In genomic region chr9:105405514-105406131, GRCh38 we compare ENCODE assay signal across 1 cellular context.
TF ChIP-seq lines count a peak whose summit lies in the region.

No MANE protein-coding gene starts in this region.

TF ChIP-seq in GM12878, 131 proteins besides CTCF, POLR2A, EP300 and RAD21 (continued from another document and continues in another):
- TF ChIP-seq RAD51 (IDR thresholded peaks at IDR 0.05) (peak; percentile 76), YBX1 (IDR thresholded peaks at IDR 0.05) (no peak), BMI1 (IDR thresholded peaks at IDR 0.05; ENCODE audit: borderline replicate concordance) (no peak), ZNF217 (IDR thresholded peaks at IDR 0.05) (peak; percentile 93), ZBED1 (IDR thresholded peaks at IDR 0.05; ENCODE audit: borderline replicate concordance) (peak; percentile 61; the same call in 1 of the 2 replicates), IKZF2 (IDR thresholded peaks at IDR 0.05) (peak; percentile 55 to 66; a peak in 3 of 4 replicates), NRF1 (conservative IDR thresholded peaks at IDR 0.05; ENCODE audit: low read depth, low read length) (no peak), RUNX3 (IDR thresholded peaks at IDR 0.05; ENCODE audit: low read length) (peak; percentile 99), BCL11A (IDR thresholded peaks at IDR 0.05; ENCODE audit: low read depth, low read length) (peak; percentile 48; the same call in 1 of the 2 replicates), MEF2B (IDR thresholded peaks at IDR 0.05; ENCODE audit: partially characterized antibody, poor library complexity, severe bottlenecking) (peak; percentile 88), E2F4 (IDR thresholded peaks at IDR 0.05; ENCODE audit: low read depth, low read length) (no peak), NBN (IDR thresholded peaks at IDR 0.05) (0 out of 2 replicates have a peak, but pooled peaks have one; percentile 61), CBX3 (IDR thresholded peaks at IDR 0.05; ENCODE audit: borderline replicate concordance, low read depth) (no peak), SRF (IDR thresholded peaks at IDR 0.05; ENCODE audit: low read depth in 2 of 2, low read length in 2 of 2) (no peak), MXI1 (IDR thresholded peaks at IDR 0.05; ENCODE audit: low read depth, low read length) (no peak), STAT1 (conservative IDR thresholded peaks at IDR 0.05) (no peak), DPF2 (IDR thresholded peaks at IDR 0.05) (peak; percentile 42; the same call in 1 of the 2 replicates), POU2F2 (IDR thresholded peaks at IDR 0.05; ENCODE audit: borderline replicate concordance, low read depth, low read length) (peak; percentile 88), IRF3 (IDR thresholded peaks at IDR 0.05) (no peak), EED (IDR thresholded peaks at IDR 0.05; ENCODE audit: low read depth) (0 out of 2 replicates have a peak, but pooled peaks have one; percentile 14), NR2F1 (conservative IDR thresholded peaks at IDR 0.05) (peak; percentile 91), MLLT1 (IDR thresholded peaks at IDR 0.05) (peak; percentile 92), SIX5 (IDR thresholded peaks at IDR 0.05; ENCODE audit: low read depth, low read length, severe bottlenecking) (no peak), CREM (IDR thresholded peaks at IDR 0.05; ENCODE audit: low read depth) (peak; percentile 19; the same call in 1 of the 2 replicates), NFIC (IDR thresholded peaks at IDR 0.05; ENCODE audit: low read depth, low read length) (peak; percentile 61; the same call in 1 of the 2 replicates), MTA2 (IDR thresholded peaks at IDR 0.05; ENCODE audit: low read depth) (peak; percentile 83), CREB1 (IDR thresholded peaks at IDR 0.05; ENCODE audit: low read depth) (0 out of 2 replicates have a peak, but pooled peaks have one; percentile 20), IRF4 (IDR thresholded peaks at IDR 0.05; ENCODE audit: low read depth, low read length) (0 out of 2 replicates have a peak, but pooled peaks have one; percentile 31), TAF1 (IDR thresholded peaks at IDR 0.05; ENCODE audit: borderline replicate concordance, low read depth, low read length) (no peak), STAT3 (IDR thresholded peaks at IDR 0.05; ENCODE audit: low read depth, low read length) (no peak), LARP7 (IDR thresholded peaks at IDR 0.05) (no peak), SPI1 (IDR thresholded peaks at IDR 0.05; ENCODE audit: borderline replicate concordance, insufficient read depth, low read depth, low read length) (no peak), SMARCA5 (IDR thresholded peaks at IDR 0.05) (no peak), ZNF384 (IDR thresholded peaks at IDR 0.05; ENCODE audit: borderline replicate concordance, low read depth, low read length) (peak; percentile 85), ESRRA (IDR thresholded peaks at IDR 0.05; ENCODE audit: low read length) (no peak), EZH2 (IDR thresholded peaks at IDR 0.05; ENCODE audit: borderline replicate concordance, control insufficient read depth, low read depth, low read length) (no peak), PAX5 (IDR thresholded peaks at IDR 0.05; ENCODE audit: borderline replicate concordance, low read depth, low read length) (peak; percentile 89), EGR1 (IDR thresholded peaks at IDR 0.05; ENCODE audit: borderline replicate concordance in 1 of 2, low read depth in 2 of 2, low read length in 2 of 2) (no peak), HDAC6 (IDR thresholded peaks at IDR 0.05; ENCODE audit: unreplicated experiment) (no peak), ATF7 (IDR thresholded peaks at IDR 0.05; ENCODE audit: low read depth) (peak; percentile 67; the same call in 1 of the 2 replicates), GABPA (IDR thresholded peaks at IDR 0.05; ENCODE audit: low read depth) (no peak), CBFB (IDR thresholded peaks at IDR 0.05; ENCODE audit: low read depth) (peak; percentile 94), ZBTB40 (IDR thresholded peaks at IDR 0.05; ENCODE audit: borderline replicate concordance) (no peak), GATAD2B (conservative IDR thresholded peaks at IDR 0.05; ENCODE audit: low read depth) (0 out of 2 replicates have a peak, but pooled peaks have one; percentile 27), ZNF622 (IDR thresholded peaks at IDR 0.05) (no peak), SUPT20H (IDR thresholded peaks at IDR 0.05; ENCODE audit: borderline replicate concordance, control insufficient read depth, low read depth, low read length) (no peak), SREBF2 (IDR thresholded peaks at IDR 0.05; ENCODE audit: low read length) (no peak), KAT2A (conservative IDR thresholded peaks at IDR 0.05; ENCODE audit: control insufficient read depth, low read depth, low read length) (no peak), JUNB (IDR thresholded peaks at IDR 0.05) (0 out of 2 replicates have a peak, but pooled peaks have one; percentile 19), BHLHE40 (IDR thresholded peaks at IDR 0.05; ENCODE audit: borderline replicate concordance in 1 of 2, low read depth in 2 of 2, low read length in 1 of 2) (peak; percentile 73 to 82), WRNIP1 (IDR thresholded peaks at IDR 0.05; ENCODE audit: borderline replicate concordance, low read depth, low read length) (no peak)
- TF ChIP-seq, protein P1, sequence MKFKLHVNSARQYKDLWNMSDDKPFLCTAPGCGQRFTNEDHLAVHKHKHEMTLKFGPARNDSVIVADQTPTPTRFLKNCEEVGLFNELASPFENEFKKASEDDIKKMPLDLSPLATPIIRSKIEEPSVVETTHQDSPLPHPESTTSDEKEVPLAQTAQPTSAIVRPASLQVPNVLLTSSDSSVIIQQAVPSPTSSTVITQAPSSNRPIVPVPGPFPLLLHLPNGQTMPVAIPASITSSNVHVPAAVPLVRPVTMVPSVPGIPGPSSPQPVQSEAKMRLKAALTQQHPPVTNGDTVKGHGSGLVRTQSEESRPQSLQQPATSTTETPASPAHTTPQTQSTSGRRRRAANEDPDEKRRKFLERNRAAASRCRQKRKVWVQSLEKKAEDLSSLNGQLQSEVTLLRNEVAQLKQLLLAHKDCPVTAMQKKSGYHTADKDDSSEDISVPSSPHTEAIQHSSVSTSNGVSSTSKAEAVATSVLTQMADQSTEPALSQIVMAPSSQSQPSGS (IDR thresholded peaks at IDR 0.05; ENCODE audit: low read length), result peak; percentile 60; the same call in 1 of the 2 replicates
- TF ChIP-seq, protein P2, sequence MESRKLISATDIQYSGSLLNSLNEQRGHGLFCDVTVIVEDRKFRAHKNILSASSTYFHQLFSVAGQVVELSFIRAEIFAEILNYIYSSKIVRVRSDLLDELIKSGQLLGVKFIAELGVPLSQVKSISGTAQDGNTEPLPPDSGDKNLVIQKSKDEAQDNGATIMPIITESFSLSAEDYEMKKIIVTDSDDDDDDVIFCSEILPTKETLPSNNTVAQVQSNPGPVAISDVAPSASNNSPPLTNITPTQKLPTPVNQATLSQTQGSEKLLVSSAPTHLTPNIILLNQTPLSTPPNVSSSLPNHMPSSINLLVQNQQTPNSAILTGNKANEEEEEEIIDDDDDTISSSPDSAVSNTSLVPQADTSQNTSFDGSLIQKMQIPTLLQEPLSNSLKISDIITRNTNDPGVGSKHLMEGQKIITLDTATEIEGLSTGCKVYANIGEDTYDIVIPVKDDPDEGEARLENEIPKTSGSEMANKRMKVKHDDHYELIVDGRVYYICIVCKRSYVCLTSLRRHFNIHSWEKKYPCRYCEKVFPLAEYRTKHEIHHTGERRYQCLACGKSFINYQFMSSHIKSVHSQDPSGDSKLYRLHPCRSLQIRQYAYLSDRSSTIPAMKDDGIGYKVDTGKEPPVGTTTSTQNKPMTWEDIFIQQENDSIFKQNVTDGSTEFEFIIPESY (IDR thresholded peaks at IDR 0.05), result no peak
- TF ChIP-seq, protein P3, sequence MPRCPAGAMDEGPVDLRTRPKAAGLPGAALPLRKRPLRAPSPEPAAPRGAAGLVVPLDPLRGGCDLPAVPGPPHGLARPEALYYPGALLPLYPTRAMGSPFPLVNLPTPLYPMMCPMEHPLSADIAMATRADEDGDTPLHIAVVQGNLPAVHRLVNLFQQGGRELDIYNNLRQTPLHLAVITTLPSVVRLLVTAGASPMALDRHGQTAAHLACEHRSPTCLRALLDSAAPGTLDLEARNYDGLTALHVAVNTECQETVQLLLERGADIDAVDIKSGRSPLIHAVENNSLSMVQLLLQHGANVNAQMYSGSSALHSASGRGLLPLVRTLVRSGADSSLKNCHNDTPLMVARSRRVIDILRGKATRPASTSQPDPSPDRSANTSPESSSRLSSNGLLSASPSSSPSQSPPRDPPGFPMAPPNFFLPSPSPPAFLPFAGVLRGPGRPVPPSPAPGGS (IDR thresholded peaks at IDR 0.05; ENCODE audit: borderline replicate concordance, insufficient read depth, low read depth, low read length, poor library complexity, severe bottlenecking), result no peak
- TF ChIP-seq, protein P4, sequence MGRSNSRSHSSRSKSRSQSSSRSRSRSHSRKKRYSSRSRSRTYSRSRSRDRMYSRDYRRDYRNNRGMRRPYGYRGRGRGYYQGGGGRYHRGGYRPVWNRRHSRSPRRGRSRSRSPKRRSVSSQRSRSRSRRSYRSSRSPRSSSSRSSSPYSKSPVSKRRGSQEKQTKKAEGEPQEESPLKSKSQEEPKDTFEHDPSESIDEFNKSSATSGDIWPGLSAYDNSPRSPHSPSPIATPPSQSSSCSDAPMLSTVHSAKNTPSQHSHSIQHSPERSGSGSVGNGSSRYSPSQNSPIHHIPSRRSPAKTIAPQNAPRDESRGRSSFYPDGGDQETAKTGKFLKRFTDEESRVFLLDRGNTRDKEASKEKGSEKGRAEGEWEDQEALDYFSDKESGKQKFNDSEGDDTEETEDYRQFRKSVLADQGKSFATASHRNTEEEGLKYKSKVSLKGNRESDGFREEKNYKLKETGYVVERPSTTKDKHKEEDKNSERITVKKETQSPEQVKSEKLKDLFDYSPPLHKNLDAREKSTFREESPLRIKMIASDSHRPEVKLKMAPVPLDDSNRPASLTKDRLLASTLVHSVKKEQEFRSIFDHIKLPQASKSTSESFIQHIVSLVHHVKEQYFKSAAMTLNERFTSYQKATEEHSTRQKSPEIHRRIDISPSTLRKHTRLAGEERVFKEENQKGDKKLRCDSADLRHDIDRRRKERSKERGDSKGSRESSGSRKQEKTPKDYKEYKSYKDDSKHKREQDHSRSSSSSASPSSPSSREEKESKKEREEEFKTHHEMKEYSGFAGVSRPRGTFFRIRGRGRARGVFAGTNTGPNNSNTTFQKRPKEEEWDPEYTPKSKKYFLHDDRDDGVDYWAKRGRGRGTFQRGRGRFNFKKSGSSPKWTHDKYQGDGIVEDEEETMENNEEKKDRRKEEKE (IDR thresholded peaks at IDR 0.05), result no peak
